ENCODE assay signal across 2 cellular contexts in genomic region chr11:8967159-8967558, GRCh38.
TF ChIP-seq lines count a peak whose summit lies in the region.

No MANE protein-coding gene starts in this region.

TF ChIP-seq in GM12891, 5 proteins besides CTCF, POLR2A, EP300 and RAD21:
- TF ChIP-seq POLR2AphosphoS5 (IDR thresholded peaks at IDR 0.05; ENCODE audit: low read depth, low read length) (no peak), SPI1 (IDR thresholded peaks at IDR 0.05; ENCODE audit: low read depth, low read length) (peak; percentile 31)
TF ChIP-seq in GM12891: peak in this region for 1.

TF ChIP-seq in K562, 482 proteins besides CTCF, POLR2A, EP300 and RAD21:
- TF ChIP-seq CHD1 (IDR thresholded peaks at IDR 0.05; ENCODE audit: low read length) (no peak), SPI1 (IDR thresholded peaks at IDR 0.05; ENCODE audit: borderline replicate concordance, low read depth, low read length) (peak; percentile 54; the same call in 1 of the 2 replicates)
